Comparison of ENCODE assay signal across 21 cellular contexts in genomic region chr16:89023621-89024511, GRCh38. TPM values are rescaled to one million over a fixed set of nuclear protein-coding genes. Genes with fewer than 3 reads are reported as not detected.
DNase-seq lines count a peak whose midpoint lies in the region; ATAC-seq and TF ChIP-seq lines count a peak whose summit lies in the region.
"Had no signal": no experiment of that assay in that cellular context is flagged by ENCODE, and none has a peak within 500 bp of the region (broad histone marks: within the 10 kb centered on the region; RNA-seq: fewer than 3 reads in every experiment).

No MANE protein-coding gene starts in this region.

- CTCF ChIA-PET in GM10248 (lab: Yijun Ruan, JAX) = no interaction called here

- peaks cover 12% of the 10 kb centered on the region for H3K9me3 Mint-ChIP-seq in chondrocyte (ENCODE audit: low read depth)

- peaks cover 39% of the 10 kb centered on the region for H3K27me3 Mint-ChIP-seq in chondrocyte (ENCODE audit: low read depth)

- H3K36me3 Mint-ChIP-seq in chondrocyte (ENCODE audit: low read depth) = peaks cover 6% of the 10 kb centered on the region

- no peak overlapping the region for H3K4me3 Mint-ChIP-seq in chondrocyte (ENCODE audit: unreplicated experiment)
- H3K4me3 Mint-ChIP-seq: activated CD8-positive, alpha-beta memory T cell treated with anti-CD3 and anti-CD28 coated beads, Interleukin-2, amount 10 ng/mL, durations not matched to agents 7 days and 5 days had no signal

- no peak for ATAC-seq in HG03280 (IDR thresholded peaks at IDR 0.05; ENCODE audit: unreplicated experiment)
- ATAC-seq: activated CD8-positive, alpha-beta memory T cell treated with anti-CD3 and anti-CD28 coated beads, Interleukin-2, amount 10 ng/mL, durations not matched to agents 7 days and 5 days; naive thymus-derived CD4-positive, alpha-beta T cell had no signal

- TF ChIP-seq CTCF in chondrocyte (IDR thresholded peaks at IDR 0.05) (no peak), GM10248 (IDR thresholded peaks at IDR 0.05; ENCODE audit: control extremely low read depth, extremely low read depth, low read depth, missing control alignments) (no peak)

- POLR2A ChIA-PET in GM10248 (lab: Yijun Ruan, JAX) = no interaction called here

- DNase-seq in DMS 273 (lab: John Stamatoyannopoulos, UW; ENCODE audit: unreplicated experiment) (peak; percentile 82), DMS 273 treated with DMSO at 0.1 percent for 48 hours (lab: John Stamatoyannopoulos, UW) (no peak), NCI-H2171 treated with DMSO at 0.1 percent for 48 hours (lab: John Stamatoyannopoulos, UW) (peak; percentile 83), chondrocyte (ENCODE audit: low spot score) (peak; percentile 72), retina (peak; percentile 0), NCI-H2081 treated with DMSO at 0.1 percent for 48 hours (lab: John Stamatoyannopoulos, UW) (no peak), GM10248 (ENCODE audit: extremely low spot score) (no peak)
- DNase-seq: activated CD4-positive, CD25-positive, alpha-beta regulatory T cell; activated CD8-positive, alpha-beta memory T cell treated with anti-CD3 and anti-CD28 coated beads, Interleukin-2, amount 10 ng/mL, durations not matched to agents 7 days and 5 days; activated T-cell treated with anti-CD3 and anti-CD28 coated beads, Interleukin-2, amount 50 U/mL, for 48 hours; Caco-2; dermis blood vessel endothelial cell; DMS79; foreskin fibroblast; midbrain; naive thymus-derived CD4-positive, alpha-beta T cell; NCI-H1048; NCI-H526; stimulated activated naive CD4-positive, alpha-beta T cell; T-helper 1 cell had no signal

- no peaks in the 10 kb centered on the region for H3K4me1 Mint-ChIP-seq in chondrocyte (ENCODE audit: low read depth)

- H3K27ac Mint-ChIP-seq in chondrocyte (ENCODE audit: unreplicated experiment) = no peak overlapping the region
- H3K27ac Mint-ChIP-seq: activated CD8-positive, alpha-beta memory T cell treated with anti-CD3 and anti-CD28 coated beads, Interleukin-2, amount 10 ng/mL, durations not matched to agents 7 days and 5 days; naive thymus-derived CD4-positive, alpha-beta T cell had no signal

RNA-seq across cellular contexts. Expression of gene CBFA2T3, which starts 46.9 kb away (rescaled TPM):
- 0.23 TPM in 1 of 3 replicates, not detected in the others for total RNA-seq in chondrocyte
- total RNA-seq: dermis blood vessel endothelial cell had no signal

Comparison
In these comparisons a context has a peak if more than half of its experiments do, and no peak if none do; other contexts are left out.
1. DNase-seq: peak in DMS 273 (single experiment), NCI-H2171 treated with DMSO at 0.1 percent for 48 hours (single experiment), chondrocyte (single experiment) and retina (single experiment); none in DMS 273 treated with DMSO at 0.1 percent for 48 hours (single experiment), NCI-H2081 treated with DMSO at 0.1 percent for 48 hours (single experiment) and GM10248 (single experiment).